Comparison of ENCODE assay signal across 8 cellular contexts in the genomic region with DNA sequence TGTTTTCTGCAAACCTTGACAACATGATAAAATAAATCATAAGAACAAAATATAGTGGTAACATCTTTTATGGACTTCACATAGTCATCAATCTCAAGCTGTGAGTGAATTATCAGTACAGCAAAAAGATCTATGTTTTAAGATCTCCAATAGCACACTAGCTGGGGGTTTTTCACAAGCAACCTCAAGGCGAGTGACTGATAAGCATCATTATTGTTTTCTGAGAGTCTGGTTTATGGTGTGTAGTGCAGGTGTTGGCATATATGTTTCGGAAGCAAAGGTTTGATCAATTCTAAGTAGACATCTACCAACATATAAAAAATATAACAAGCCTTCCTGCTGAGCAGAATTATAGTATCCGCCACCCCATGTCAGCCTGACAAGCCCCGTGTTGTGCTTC.
"Had no signal": no experiment of that assay in that cellular context is flagged by ENCODE, and none has a peak within 500 bp of the region (broad histone marks: within the 10 kb centered on the region; RNA-seq: fewer than 3 reads in every experiment).

No MANE protein-coding gene starts in this region.

- H3K27ac Mint-ChIP-seq: GM23338, HFFc6 had no signal

- ATAC-seq: GM23338, HCT116 had no signal

- H3K9me3 Mint-ChIP-seq: GM23338, H9 had no signal

- H3K4me3 Mint-ChIP-seq: GM23338, H9, HFFc6 had no signal

- H3K4me3 ChIP-seq: GM23248, GM23338, HAP-1 had no signal

- H3K27ac ChIP-seq: GM23248 had no signal

- DNase-seq: GM23248, GOT3, H9, HCEC 1CT, HFFc6 had no signal

- H3K36me3 ChIP-seq: HAP-1 had no signal

- H3K4me1 ChIP-seq: HAP-1 had no signal

- H3K9me3 ChIP-seq: HAP-1 had no signal
